9 cellular contexts compared by ENCODE assay signal in genomic region chr1:49160677-49161076, GRCh38.
"Had no signal": no experiment of that assay in that cellular context is flagged by ENCODE, and none has a peak within 500 bp of the region (broad histone marks: within the 10 kb centered on the region; RNA-seq: fewer than 3 reads in every experiment).

No MANE protein-coding gene starts in this region.

- DNase-seq: GOT3, H7, HFFc6, KBM-7 had no signal

- H3K27ac Mint-ChIP-seq: HFFc6, IgD-negative memory B cell had no signal

- H3K36me3 Mint-ChIP-seq: IgD-negative memory B cell had no signal

- H3K4me1 ChIP-seq: HAP-1 had no signal

- H3K27ac ChIP-seq: KMS-11 had no signal

- H3K9me3 ChIP-seq: HAP-1 had no signal

- H3K27me3 Mint-ChIP-seq: IgD-negative memory B cell had no signal

- ATAC-seq: HCT116, HepG2 had no signal

- H3K4me3 ChIP-seq: HAP-1 had no signal

- H3K36me3 ChIP-seq: HAP-1 had no signal

- H3K4me1 Mint-ChIP-seq: IgD-negative memory B cell had no signal

- H3K4me3 Mint-ChIP-seq: HFFc6, IgD-negative memory B cell had no signal

- H3K9ac ChIP-seq: KMS-11 had no signal
